In the genomic region with DNA sequence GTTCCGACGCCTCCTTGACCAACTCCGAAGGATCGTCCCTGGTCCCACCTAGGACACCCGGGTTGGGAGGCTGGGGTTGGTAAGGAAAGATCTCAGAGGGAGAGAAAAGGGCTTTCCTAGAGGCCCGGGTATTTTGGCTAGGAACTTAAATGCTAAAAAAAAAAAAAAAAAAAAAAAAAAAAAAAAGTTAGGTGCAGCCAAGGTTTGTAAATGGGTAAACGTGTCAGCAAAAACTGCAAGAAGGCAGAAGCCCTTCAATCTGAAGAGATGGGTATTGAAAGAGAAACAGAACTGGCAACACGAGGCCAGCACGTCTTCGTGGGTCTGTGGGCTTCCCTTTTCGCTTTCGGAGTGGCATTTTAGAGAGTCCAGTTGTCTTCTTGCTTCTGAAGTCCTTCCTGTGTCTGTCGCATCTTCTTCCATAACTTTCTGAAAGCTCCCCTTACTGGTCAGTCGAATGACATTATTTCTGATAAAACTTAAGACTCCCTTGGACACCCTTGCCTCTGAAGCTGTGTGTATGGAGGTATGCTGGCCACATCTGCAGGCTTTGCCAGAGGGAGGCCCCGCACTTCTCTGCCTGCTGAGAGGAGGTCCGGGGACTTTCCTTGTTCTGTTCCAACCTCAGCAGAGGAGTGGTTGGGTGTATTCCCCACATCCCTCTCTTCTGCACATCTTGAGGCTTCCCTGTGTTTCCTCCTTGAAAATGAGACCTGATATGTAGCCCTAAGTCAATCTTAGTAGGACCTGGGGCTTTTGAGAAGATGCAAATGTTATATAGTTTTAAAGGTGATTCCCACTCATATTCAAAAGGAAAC, we compare ENCODE assay signal across 8 cellular contexts. TPM values are rescaled to one million over a fixed set of nuclear protein-coding genes. Genes with fewer than 3 reads are reported as not detected.
A peak's percentile ranks its signal among the peaks of the same experiment; 100 is the strongest.
DNase-seq lines count a peak whose midpoint lies in the region; ATAC-seq and TF ChIP-seq lines count a peak whose summit lies in the region.

No MANE protein-coding gene starts in this region.

- H4K20me1 ChIP-seq in PC-9 (ENCODE audit: insufficient read depth): no peaks in the 10 kb centered on the region

- POLR2A ChIA-PET in PC-9 (lab: Charles Lee; ENCODE audit: unreplicated experiment): no interaction called here

- WGBS in trophoblast cell (ENCODE audit: extremely low coverage, insufficient coverage, insufficient read length): no CpG with 5 or more reads among the region's 16 CpGs

- no TSS peak for BruUV-seq in PC-9 (replicated peaks; lab: Mats Ljungman, UMichigan)

- no peak for TF ChIP-seq CTCF in fibroblast of villous mesenchyme (IDR thresholded peaks at IDR 0.05; ENCODE audit: insufficient read depth, low read depth, low read length)
- no peak for TF ChIP-seq CTCF in PC-9 (conservative IDR thresholded peaks at IDR 0.05)

- H3K27me3 ChIP-seq in trophoblast cell (ENCODE audit: insufficient read depth, low read length) (peaks cover 15% of the 10 kb centered on the region), PC-9 (ENCODE audit: insufficient read depth, low read depth) (peaks cover 39% of the 10 kb centered on the region)

- CTCF ChIA-PET in PC-9 (lab: Charles Lee): no interaction called here

- no peaks in the 10 kb centered on the region for H3K79me2 ChIP-seq in trophoblast cell (ENCODE audit: control insufficient read depth, insufficient read depth, low read length, poor library complexity)
- H3K79me2 ChIP-seq in PC-9 (ENCODE audit: low read depth): no peaks in the 10 kb centered on the region

- H3K14ac ChIP-seq in trophoblast cell (ENCODE audit: low read length): no peak overlapping the region

- H3K36me3 ChIP-seq in trophoblast cell (ENCODE audit: control insufficient read depth in 1 of 2, insufficient read depth in 2 of 2, low read length in 2 of 2) (no peaks in the 10 kb centered on the region), PC-9 (ENCODE audit: low read depth) (no peaks in the 10 kb centered on the region)

- H3K4ac ChIP-seq in trophoblast cell (ENCODE audit: low read depth, low read length): no peak overlapping the region

- no peak overlapping the region for H4K12ac ChIP-seq in trophoblast cell (ENCODE audit: low read depth, low read length)

- peaks cover 1% of the 10 kb centered on the region for H3K79me1 ChIP-seq in trophoblast cell (ENCODE audit: low read length)

- H3K18ac ChIP-seq in trophoblast cell (ENCODE audit: low read length): no peak overlapping the region

- H2BK12ac ChIP-seq in trophoblast cell (ENCODE audit: low read length): no peak overlapping the region

- no peak overlapping the region for H2AK5ac ChIP-seq in trophoblast cell (ENCODE audit: low read length)

- H3K9me3 ChIP-seq in trophoblast cell (ENCODE audit: insufficient read depth, low read depth, low read length): no peaks in the 10 kb centered on the region
- H3K9me3 ChIP-seq in PC-9 (ENCODE audit: insufficient read depth, low read depth): no peaks in the 10 kb centered on the region

- H3K4me3 ChIP-seq in fibroblast of villous mesenchyme (ENCODE audit: low read depth, low read length) (peak overlapping the region; percentile 54), trophoblast cell (ENCODE audit: low read depth, low read length) (peak overlapping the region; percentile 68), PC-9 (no peak overlapping the region)

- intact Hi-C loops in Right ventricle myocardium inferior (cut with DNase I): loop anchor here (2.0 kb wide), 1 partner anchor 20 kb away; no protein-coding TSS in a partner anchor
- intact Hi-C loops in cardiac septum (cut with DNase I): loop anchor here (2.0 to 5.0 kb wide), 2 partner anchors 37 to 52 kb away; no protein-coding TSS in a partner anchor
- intact Hi-C loops in PC-9 (cut with micrococcal nuclease; ENCODE audit: unreplicated experiment): no loop called here

- H2AFZ ChIP-seq in trophoblast cell (ENCODE audit: insufficient read depth, low read length, poor library complexity) (no peak overlapping the region), PC-9 (no peak overlapping the region)

- no peak overlapping the region for H3K9ac ChIP-seq in trophoblast cell (ENCODE audit: low read length)

- peak; percentile 27 for ATAC-seq in Right ventricle myocardium inferior

- DNase-seq in Right ventricle myocardium inferior (ENCODE audit: missing footprints): no peak
- DNase-seq in cardiac septum (ENCODE audit: low spot score): no peak
- DNase-seq in activated CD4-positive, CD25-positive, alpha-beta regulatory T cell treated with anti-CD3 and anti-CD28 coated beads, Interleukin-2, amount 50 U/mL, for 72 hours: peak; percentile 48
- no peak for DNase-seq in fibroblast of villous mesenchyme (ENCODE audit: low read depth)
- DNase-seq in trophoblast cell: no peak
- no peak for DNase-seq in PC-9
- DNase-seq in NCI-H345 (lab: John Stamatoyannopoulos, UW): no peak
- no peak for DNase-seq in AG08396 (ENCODE audit: low spot score)

- H3K27ac ChIP-seq in trophoblast cell (ENCODE audit: low read depth, low read length) (no peak overlapping the region), PC-9 (no peak overlapping the region)

- no peak overlapping the region for H4K91ac ChIP-seq in trophoblast cell (ENCODE audit: low read depth, low read length)

- peak overlapping the region; percentile 78 for H3K4me2 ChIP-seq in trophoblast cell (ENCODE audit: low read length)
- H3K4me2 ChIP-seq in PC-9: no peak overlapping the region

- H3F3A ChIP-seq in PC-9 (ENCODE audit: insufficient read depth, low read depth): peaks cover 6% of the 10 kb centered on the region; the same call in 1 of the 2 replicates

- H3K4me1 ChIP-seq in trophoblast cell (ENCODE audit: control insufficient read depth in 1 of 2, insufficient read depth in 2 of 2, low read length in 2 of 2): peaks cover 9 to 18% of the 10 kb centered on the region in 2 experiments
- H3K4me1 ChIP-seq in PC-9 (replicated peaks; ENCODE audit: insufficient read depth): no peaks in the 10 kb centered on the region

- H2BK120ac ChIP-seq in trophoblast cell (ENCODE audit: insufficient read depth, low read length, poor library complexity): no peak overlapping the region

- no peak overlapping the region for H3K23ac ChIP-seq in trophoblast cell (ENCODE audit: low read length)

- no peak overlapping the region for H4K8ac ChIP-seq in trophoblast cell (ENCODE audit: low read depth, low read length)

- H3K9me2 ChIP-seq in PC-9 (ENCODE audit: insufficient read depth): no peaks in the 10 kb centered on the region

- no peak overlapping the region for H2BK5ac ChIP-seq in trophoblast cell (ENCODE audit: low read depth, low read length, poor library complexity)

RNA-seq across cellular contexts. Expression of gene RCSD1, which starts 0.7 kb away (rescaled TPM):
- total RNA-seq in Right ventricle myocardium inferior (41.6 TPM), cardiac septum (32.7 TPM), fibroblast of villous mesenchyme (0.64 and 1.3 TPM in 2 replicates), PC-9 (2021) (not detected in 2 replicates)
- polyA plus RNA-seq in trophoblast cell (2013): 0.46 and 0.53 TPM in 2 replicates

Comparison
In these comparisons a context has a peak if more than half of its experiments do, and no peak if none do; other contexts are left out.
1. RNA of gene RCSD1, which starts 0.7 kb away (total RNA-seq): 41.6 TPM in Right ventricle myocardium inferior (single experiment) and 32.7 TPM in cardiac septum (single experiment); 0.64 to 1.3 TPM in fibroblast of villous mesenchyme and not detected in PC-9; every median in the first group is over 10 times any median in the second.